ENCODE assay signal across 11 cellular contexts in genomic region chr1:58779059-58779754, GRCh38. TPM values are rescaled to one million over a fixed set of nuclear protein-coding genes. Genes with fewer than 3 reads are reported as not detected.
DNase-seq lines count a peak whose midpoint lies in the region; ATAC-seq and TF ChIP-seq lines count a peak whose summit lies in the region.
"Had no signal": no experiment of that assay in that cellular context is flagged by ENCODE, and none has a peak within 500 bp of the region (broad histone marks: within the 10 kb centered on the region; RNA-seq: fewer than 3 reads in every experiment).

No MANE protein-coding gene starts in this region.

- H3K27me3 Mint-ChIP-seq in natural killer cell (ENCODE audit: low read depth in 2 of 2) (peaks cover 0 to 12% of the 10 kb centered on the region in 2 donors), memory B cell (no peaks in the 10 kb centered on the region)
- H3K27me3 Mint-ChIP-seq in natural killer cell treated with Interleukin-12 subunit alpha and Interleukin-12 subunit beta and Interleukin-15 and Interleukin-18, amount 100 ng/mL, for 72 hours = peaks cover 0 to 4% of the 10 kb centered on the region in 2 donors
- peaks cover 14% of the 10 kb centered on the region for H3K27me3 Mint-ChIP-seq in activated CD4-positive, alpha-beta T cell treated with anti-CD3 and anti-CD28 coated beads, Interleukin-2, amount 10 ng/mL, durations not matched to agents 7 days and 5 days

- CTCF ChIA-PET in activated CD4-positive, alpha-beta T cell treated with anti-CD3 and anti-CD28 coated beads, Interleukin-2, amount 10 ng/mL, durations not matched to agents 7 days and 5 days (lab: Charles Lee) = interaction anchor here (0.6 to 1.0 kb wide), 2 partner anchors 12 to 80 kb away, joined by 4 to 5 read pairs; no protein-coding TSS in a partner anchor

- H3K36me3 ChIP-seq in breast epithelium (no peaks in the 10 kb centered on the region), vagina (peaks cover 0 to 9% of the 10 kb centered on the region in 2 donors)

- H3K27ac ChIP-seq in breast epithelium (peak overlapping the region; percentile 46 to 100), vagina (peak overlapping the region; percentile 100)
- H3K27ac ChIP-seq: BLaER1 treated with 17β-estradiol and CSF1 and Interleukin-3, amounts not matched to agents 10 nM and 100 nM had no signal

- H3K4me3 Mint-ChIP-seq in natural killer cell (peak overlapping the region; percentile 92), memory B cell (no peak overlapping the region)
- H3K4me3 Mint-ChIP-seq in natural killer cell treated with Interleukin-12 subunit alpha and Interleukin-12 subunit beta and Interleukin-15 and Interleukin-18, amount 100 ng/mL, for 72 hours = no peak overlapping the region
- H3K4me3 Mint-ChIP-seq in activated CD4-positive, alpha-beta T cell treated with anti-CD3 and anti-CD28 coated beads, Interleukin-2, amount 10 ng/mL, durations not matched to agents 7 days and 5 days = no peak overlapping the region

- H3K27ac Mint-ChIP-seq in natural killer cell (peak overlapping the region; percentile 7 to 96), memory B cell (peak overlapping the region; percentile 95)
- H3K27ac Mint-ChIP-seq in natural killer cell treated with Interleukin-12 subunit alpha and Interleukin-12 subunit beta and Interleukin-15 and Interleukin-18, amount 100 ng/mL, for 72 hours = peak overlapping the region in 1 of 2 donors; percentile 43
- no peak overlapping the region for H3K27ac Mint-ChIP-seq in activated CD4-positive, alpha-beta T cell treated with anti-CD3 and anti-CD28 coated beads, Interleukin-2, amount 10 ng/mL, durations not matched to agents 7 days and 5 days

- H3K4me3 ChIP-seq in breast epithelium = no peak overlapping the region
- H3K4me3 ChIP-seq in vagina = peak overlapping the region in 1 of 2 donors; percentile 95
- H3K4me3 ChIP-seq: BLaER1 treated with 17β-estradiol and CSF1 and Interleukin-3, amounts not matched to agents 10 nM and 100 nM had no signal

- no peak for TF ChIP-seq POLR2A in breast epithelium (IDR thresholded peaks at IDR 0.05)
- TF ChIP-seq POLR2A in vagina (IDR thresholded peaks at IDR 0.05) = no peak

- TF ChIP-seq CTCF in natural killer cell (IDR thresholded peaks at IDR 0.05) (no peak), breast epithelium (IDR thresholded peaks at IDR 0.05) (no peak), vagina (IDR thresholded peaks at IDR 0.05) (no peak)

- POLR2A ChIA-PET in activated CD4-positive, alpha-beta T cell treated with anti-CD3 and anti-CD28 coated beads, Interleukin-2, amount 10 ng/mL, durations not matched to agents 7 days and 5 days (lab: Charles Lee) = interaction anchor here (0.5 kb wide), 1 partner anchor 84 kb away, joined by 9 read pairs; no protein-coding TSS in a partner anchor

- no peak for DNase-seq in natural killer cell
- DNase-seq in natural killer cell treated with Interleukin-12 subunit alpha and Interleukin-12 subunit beta and Interleukin-15 and Interleukin-18, amount 100 ng/mL, for 72 hours (ENCODE audit: low spot score) = no peak
- DNase-seq in breast epithelium (ENCODE audit: low spot score in 2 of 2) = no peak
- DNase-seq in memory B cell (ENCODE audit: low spot score in 2 of 2) = no peak
- no peak for DNase-seq in vagina (ENCODE audit: extremely low spot score in 2 of 2)
- no peak for DNase-seq in activated CD4-positive, alpha-beta T cell treated with anti-CD3 and anti-CD28 coated beads, Interleukin-2, amount 10 ng/mL, durations not matched to agents 7 days and 5 days
- no peak for DNase-seq in NCI-H2227 treated with DMSO at 0.1 percent for 48 hours (lab: John Stamatoyannopoulos, UW)
- DNase-seq: activated naive CD4-positive, alpha-beta T cell treated with anti-CD3 and anti-CD28 coated beads, Interleukin-2, amount 50 U/mL, for 16 hours; cortex of kidney had no signal

- peaks cover 0 to 3% of the 10 kb centered on the region in 2 donors for H3K9me3 Mint-ChIP-seq in natural killer cell
- no peaks in the 10 kb centered on the region for H3K9me3 Mint-ChIP-seq in natural killer cell treated with Interleukin-12 subunit alpha and Interleukin-12 subunit beta and Interleukin-15 and Interleukin-18, amount 100 ng/mL, for 72 hours
- no peaks in the 10 kb centered on the region for H3K9me3 Mint-ChIP-seq in memory B cell
- H3K9me3 Mint-ChIP-seq in activated CD4-positive, alpha-beta T cell treated with anti-CD3 and anti-CD28 coated beads, Interleukin-2, amount 10 ng/mL, durations not matched to agents 7 days and 5 days = no peaks in the 10 kb centered on the region

- H3K9me3 ChIP-seq in breast epithelium = no peaks in the 10 kb centered on the region
- H3K9me3 ChIP-seq in vagina = no peaks in the 10 kb centered on the region
- H3K9me3 ChIP-seq: BLaER1 treated with 17β-estradiol and CSF1 and Interleukin-3, amounts not matched to agents 10 nM and 100 nM had no signal

- peaks cover 40 to 42% of the 10 kb centered on the region in 2 donors for H3K4me1 Mint-ChIP-seq in natural killer cell
- H3K4me1 Mint-ChIP-seq in natural killer cell treated with Interleukin-12 subunit alpha and Interleukin-12 subunit beta and Interleukin-15 and Interleukin-18, amount 100 ng/mL, for 72 hours (ENCODE audit: low read depth in 2 of 2) = peaks cover 13 to 22% of the 10 kb centered on the region in 2 donors
- peaks cover 7% of the 10 kb centered on the region for H3K4me1 Mint-ChIP-seq in memory B cell
- H3K4me1 Mint-ChIP-seq in activated CD4-positive, alpha-beta T cell treated with anti-CD3 and anti-CD28 coated beads, Interleukin-2, amount 10 ng/mL, durations not matched to agents 7 days and 5 days = peaks cover 17% of the 10 kb centered on the region

- intact Hi-C loops in natural killer cell (cut with micrococcal nuclease) (no loop called here), breast epithelium (cut with DNase I; ENCODE audit: low total_unique reads) (no loop called here), vagina (cut with DNase I) (no loop called here)

- ATAC-seq in natural killer cell = no peak
- ATAC-seq in natural killer cell treated with Interleukin-12 subunit alpha and Interleukin-12 subunit beta and Interleukin-15 and Interleukin-18, amount 100 ng/mL, for 72 hours = no peak
- ATAC-seq in memory B cell (ENCODE audit: low read depth) = no peak
- ATAC-seq in HG03439 (IDR thresholded peaks at IDR 0.05; ENCODE audit: unreplicated experiment) = no peak

- H3K27me3 ChIP-seq in breast epithelium = no peaks in the 10 kb centered on the region
- H3K27me3 ChIP-seq in vagina = no peaks in the 10 kb centered on the region

- no peaks in the 10 kb centered on the region for H3K4me1 ChIP-seq in breast epithelium
- peaks cover 17% of the 10 kb centered on the region for H3K4me1 ChIP-seq in vagina

- no peaks in the 10 kb centered on the region for H3K36me3 Mint-ChIP-seq in natural killer cell
- H3K36me3 Mint-ChIP-seq in natural killer cell treated with Interleukin-12 subunit alpha and Interleukin-12 subunit beta and Interleukin-15 and Interleukin-18, amount 100 ng/mL, for 72 hours = peaks cover 12% of the 10 kb centered on the region
- peaks cover 3% of the 10 kb centered on the region for H3K36me3 Mint-ChIP-seq in memory B cell
- peaks cover 10% of the 10 kb centered on the region for H3K36me3 Mint-ChIP-seq in activated CD4-positive, alpha-beta T cell treated with anti-CD3 and anti-CD28 coated beads, Interleukin-2, amount 10 ng/mL, durations not matched to agents 7 days and 5 days (ENCODE audit: low read depth)

RNA-seq across cellular contexts. Expression of gene JUN, which starts 4.6 kb away (rescaled TPM):
- total RNA-seq in natural killer cell (1,000 to 10,000 TPM; 1,209 to 1,942 (median 1,808) TPM), breast epithelium (100 to 1,000 TPM; 119 to 880 (median 379) TPM), vagina (275 TPM)
- 10 to 100 TPM; 62.2 to 90.1 TPM for total RNA-seq in natural killer cell treated with Interleukin-12 subunit alpha and Interleukin-12 subunit beta and Interleukin-15 and Interleukin-18, amount 100 ng/mL, for 72 hours
- total RNA-seq in activated CD4-positive, alpha-beta T cell treated with anti-CD3 and anti-CD28 coated beads, Interleukin-2, amount 10 ng/mL, durations not matched to agents 7 days and 5 days = 10 to 100 TPM; 30.1 to 35.6 TPM
